13 cellular contexts compared by ENCODE assay signal in the genomic region with DNA sequence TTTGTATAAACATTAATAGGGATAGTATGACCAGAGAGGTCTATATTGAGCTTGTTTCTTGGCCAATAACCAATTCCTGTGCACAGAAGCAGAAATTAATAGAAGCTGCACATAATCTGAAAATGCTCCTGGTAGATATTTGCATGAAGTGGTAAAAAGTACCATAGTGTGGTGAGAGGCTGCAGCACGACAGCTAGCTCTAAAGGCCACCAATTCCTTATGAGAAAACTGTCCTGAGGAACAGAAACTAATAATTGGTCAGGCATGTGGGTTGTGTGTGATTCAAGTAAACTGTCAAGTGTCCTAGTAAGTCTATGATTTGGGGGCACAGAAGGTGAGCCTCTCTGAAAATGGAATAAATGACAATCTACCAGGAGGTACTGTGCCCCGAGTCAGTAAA. TPM values are rescaled to one million over a fixed set of nuclear protein-coding genes. Genes with fewer than 3 reads are reported as not detected.
A peak's percentile ranks its signal among the peaks of the same experiment; 100 is the strongest.
DNase-seq lines count a peak whose midpoint lies in the region; ATAC-seq lines count a peak whose summit lies in the region.
"Had no signal": no experiment of that assay in that cellular context is flagged by ENCODE, and none has a peak within 500 bp of the region (broad histone marks: within the 10 kb centered on the region; RNA-seq: fewer than 3 reads in every experiment).

No MANE protein-coding gene starts in this region.

- ATAC-seq in GM18858 (IDR thresholded peaks at IDR 0.05; ENCODE audit: unreplicated experiment) (peak; percentile 98), GM21423 (IDR thresholded peaks at IDR 0.05; ENCODE audit: unreplicated experiment) (peak; percentile 98), HG03039 (IDR thresholded peaks at IDR 0.05; ENCODE audit: unreplicated experiment) (peak; percentile 97), esophagus mucosa (no peak)
- ATAC-seq: right cardiac atrium had no signal

- DNase-seq in MV-4-11 (lab: John Stamatoyannopoulos, UW), result peak; percentile 13
- no peak for DNase-seq in kidney tubule cell (ENCODE audit: low spot score)
- DNase-seq in cerebellar cortex (ENCODE audit: low spot score), result no peak
- no peak for DNase-seq in COLO668 (lab: John Stamatoyannopoulos, UW; ENCODE audit: unreplicated experiment)
- DNase-seq: CD4-positive, CD25-positive, alpha-beta regulatory T cell; erythroblast; NCI-H1930; right cardiac atrium had no signal

RNA-seq across cellular contexts. Expression of a gene that starts 51.5 kb away (rescaled TPM):
- 0.44 TPM for total RNA-seq in esophagus mucosa
- total RNA-seq: CD4-positive, CD25-positive, alpha-beta regulatory T cell; HT1080; right cardiac atrium had no signal
